In the genomic region with DNA sequence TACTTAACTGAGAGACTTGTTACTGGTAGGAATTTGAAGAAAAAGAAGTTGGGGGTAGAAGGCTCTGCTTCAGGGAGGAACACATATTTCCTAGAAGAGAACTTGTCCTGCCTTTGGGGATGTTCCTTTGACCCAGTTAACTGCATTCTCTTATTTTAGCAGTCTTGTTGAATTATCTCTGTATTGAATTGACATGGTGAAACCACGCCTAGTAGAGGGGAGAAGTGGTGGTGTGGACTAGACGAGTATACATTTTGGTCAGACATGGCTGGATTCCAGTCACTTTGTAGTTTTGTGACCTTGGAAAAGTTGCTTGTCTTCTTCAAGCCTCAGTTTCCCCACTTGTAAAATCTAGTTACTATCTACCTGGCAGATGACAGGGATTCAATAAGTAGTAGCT, we compare ENCODE assay signal across 1 cellular context.
TF ChIP-seq lines count a peak whose summit lies in the region.

No MANE protein-coding gene starts in this region.

TF ChIP-seq in GM23338, 12 proteins besides CTCF, POLR2A, EP300 and RAD21 (continued from another document):
- TF ChIP-seq ZNF462 (CRISPR knock-in tag; IDR thresholded peaks at IDR 0.05), result no peak
